ENCODE assay signal across 8 cellular contexts in the genomic region with DNA sequence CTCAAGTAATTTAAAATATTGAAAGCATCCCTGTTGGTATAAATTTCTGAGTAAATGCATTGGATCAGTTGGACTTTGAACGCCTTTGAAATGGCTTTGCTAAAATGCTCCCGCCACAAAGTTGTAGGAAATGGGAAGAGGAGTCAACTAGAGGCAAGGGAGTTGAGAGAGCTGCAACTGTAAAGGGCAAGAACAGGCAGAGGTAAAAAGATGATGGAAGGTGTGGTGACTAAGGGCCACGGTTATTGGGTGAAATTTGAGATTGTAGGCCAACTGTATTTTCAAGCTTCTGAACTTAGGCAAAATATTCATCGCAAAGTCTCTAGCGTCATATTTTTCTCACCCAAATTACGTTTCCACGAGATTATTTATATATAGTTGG. TPM values are rescaled to one million over a fixed set of nuclear protein-coding genes. Genes with fewer than 3 reads are reported as not detected.
DNase-seq lines count a peak whose midpoint lies in the region; ATAC-seq and TF ChIP-seq lines count a peak whose summit lies in the region.

No MANE protein-coding gene starts in this region.

- no peaks in the 10 kb centered on the region for H3K9me3 Mint-ChIP-seq in central memory CD8-positive, alpha-beta T cell
- peaks cover 3% of the 10 kb centered on the region for H3K9me3 Mint-ChIP-seq in nephron progenitor cell

- peak overlapping the region; percentile 95 for H3K27ac Mint-ChIP-seq in central memory CD8-positive, alpha-beta T cell (ENCODE audit: low read depth)
- peak overlapping the region; percentile 97 for H3K27ac Mint-ChIP-seq in nephron progenitor cell

- peaks cover 42% of the 10 kb centered on the region for H3K36me3 ChIP-seq in BE2C

- no peaks in the 10 kb centered on the region for H3K9me3 ChIP-seq in BE2C

- peaks cover 28% of the 10 kb centered on the region for H3K4me1 Mint-ChIP-seq in central memory CD8-positive, alpha-beta T cell
- H3K4me1 Mint-ChIP-seq in nephron progenitor cell: peaks cover 23% of the 10 kb centered on the region

- H3K4me3 Mint-ChIP-seq in central memory CD8-positive, alpha-beta T cell: peak overlapping the region; percentile 92
- H3K4me3 Mint-ChIP-seq in nephron progenitor cell: peak overlapping the region; percentile 91

- ATAC-seq in central memory CD8-positive, alpha-beta T cell (replicated peaks; ENCODE audit: extremely low read depth, poor library complexity, severe bottlenecking): no peak
- ATAC-seq in HG03135 (IDR thresholded peaks at IDR 0.05; ENCODE audit: unreplicated experiment) (no peak), GM21576 (IDR thresholded peaks at IDR 0.05; ENCODE audit: unreplicated experiment) (no peak)

- no peaks in the 10 kb centered on the region for H3K4me1 ChIP-seq in BE2C

- H3K27me3 Mint-ChIP-seq in central memory CD8-positive, alpha-beta T cell: no peaks in the 10 kb centered on the region
- H3K27me3 Mint-ChIP-seq in nephron progenitor cell (ENCODE audit: low read depth, poor library complexity): no peaks in the 10 kb centered on the region

- TF ChIP-seq CTCF in BE2C (IDR thresholded peaks at IDR 0.05; ENCODE audit: low read depth, low read length) (no peak), nephron progenitor cell (IDR thresholded peaks at IDR 0.05) (no peak)

- peaks cover 52% of the 10 kb centered on the region for H3K36me3 Mint-ChIP-seq in central memory CD8-positive, alpha-beta T cell (ENCODE audit: insufficient read depth)
- H3K36me3 Mint-ChIP-seq in nephron progenitor cell (ENCODE audit: low read depth): peaks cover 52% of the 10 kb centered on the region

- no peak for DNase-seq in BE2C
- DNase-seq in Jurkat, Clone E6-1 (ENCODE audit: low read depth, low spot score): no peak
- DNase-seq in central memory CD8-positive, alpha-beta T cell (ENCODE audit: low spot score in 2 of 2): no peak
- DNase-seq in nephron progenitor cell: no peak
- no peak for DNase-seq in NCI-H2196 treated with DMSO at 0.1 percent for 48 hours (lab: John Stamatoyannopoulos, UW; ENCODE audit: unreplicated experiment)
- no peak for DNase-seq in NCI-H1105 treated with DMSO at 0.1 percent for 48 hours (lab: John Stamatoyannopoulos, UW)

- H3K4me3 ChIP-seq in BE2C (ENCODE audit: low read depth, low read length): peak overlapping the region; percentile 93
- H3K4me3 ChIP-seq in Jurkat, Clone E6-1 (ENCODE audit: low read length): peak overlapping the region; percentile 70

- H3K27me3 ChIP-seq in BE2C: no peaks in the 10 kb centered on the region

RNA-seq across cellular contexts. Expression of a gene that starts 0.6 kb away (rescaled TPM):
- polyA plus RNA-seq in BE2C (2012; ENCODE audit: insufficient read depth, insufficient read length, low read depth): 72.3 TPM
- polyA plus RNA-seq in Jurkat, Clone E6-1 (2012; ENCODE audit: insufficient read depth, insufficient read length): 116 TPM

RNA-seq across cellular contexts. Expression of a gene that starts 11.9 kb away (rescaled TPM):
- 311 TPM for polyA plus RNA-seq in BE2C (2012; ENCODE audit: insufficient read depth, insufficient read length, low read depth)
- polyA plus RNA-seq in Jurkat, Clone E6-1 (2012; ENCODE audit: insufficient read depth, insufficient read length): 264 TPM

RNA-seq across cellular contexts. Expression of a gene that starts 12.2 kb away (rescaled TPM):
- polyA plus RNA-seq in BE2C (2012; ENCODE audit: insufficient read depth, insufficient read length, low read depth): 24.8 TPM
- polyA plus RNA-seq in Jurkat, Clone E6-1 (2012; ENCODE audit: insufficient read depth, insufficient read length): 36.6 TPM

RNA-seq across cellular contexts. Expression of a gene that starts 29.3 kb away (rescaled TPM):
- polyA plus RNA-seq in BE2C (2012; ENCODE audit: insufficient read depth, insufficient read length, low read depth): 1.9 TPM
- polyA plus RNA-seq in Jurkat, Clone E6-1 (2012; ENCODE audit: insufficient read depth, insufficient read length): 1.9 TPM

RNA-seq across cellular contexts. Expression of a gene that starts 42.8 kb away (rescaled TPM):
- polyA plus RNA-seq in BE2C (2012; ENCODE audit: insufficient read depth, insufficient read length, low read depth): 974 TPM
- polyA plus RNA-seq in Jurkat, Clone E6-1 (2012; ENCODE audit: insufficient read depth, insufficient read length): 764 TPM
